In genomic region chr7:100547872-100548271, GRCh38 we compare ENCODE assay signal across 9 cellular contexts. TPM values are rescaled to one million over a fixed set of nuclear protein-coding genes. Genes with fewer than 3 reads are reported as not detected.
DNase-seq lines count a peak whose midpoint lies in the region; ATAC-seq, FAIRE-seq and TF ChIP-seq lines count a peak whose summit lies in the region.
"Had no signal": no experiment of that assay in that cellular context is flagged by ENCODE, and none has a peak within 500 bp of the region (broad histone marks: within the 10 kb centered on the region; RNA-seq: fewer than 3 reads in every experiment).

No MANE protein-coding gene starts in this region.

- no peak for FAIRE-seq in small intestine (lab: Jason Lieb, UNC)

- no peaks in the 10 kb centered on the region for H3K9me3 ChIP-seq in small intestine (ENCODE audit: control insufficient read depth, low read depth)

- peak; percentile 53 for DNase-seq in HT1080 (ENCODE audit: low read depth)
- DNase-seq in T-helper 2 cell treated with Interferon-gamma antibody and Interleukin-4, amounts not matched to agents 5 μg/mL and 100 μg/mL, for 36 hours (ENCODE audit: low spot score), result no peak
- DNase-seq in fibroblast of pulmonary artery (ENCODE audit: low read depth), result peak; percentile 87
- no peak for DNase-seq in small intestine
- no peak for DNase-seq in putamen (ENCODE audit: low spot score)
- DNase-seq: NCI-H774 had no signal

- no peaks in the 10 kb centered on the region for H3K27me3 ChIP-seq in small intestine (ENCODE audit: control insufficient read depth in 2 of 2, insufficient read depth in 2 of 2, low read length in 2 of 2)

- WGBS in small intestine, 3 donors, result 22 to 28% (median 26%) methylated on average over 2 of the region's 2 CpGs

- H3K36me3 ChIP-seq in small intestine (ENCODE audit: control insufficient read depth in 2 of 2, insufficient read depth in 2 of 2, low read length in 2 of 2), result peaks cover 0 to 5% of the 10 kb centered on the region in 2 donors

- H3K27ac Mint-ChIP-seq in T-helper 2 cell treated with Interferon-gamma antibody and Interleukin-4, amounts not matched to agents 5 μg/mL and 100 μg/mL, for 36 hours, result peak overlapping the region; percentile 94

- no peaks in the 10 kb centered on the region for H3K27me3 Mint-ChIP-seq in T-helper 2 cell treated with Interferon-gamma antibody and Interleukin-4, amounts not matched to agents 5 μg/mL and 100 μg/mL, for 36 hours (ENCODE audit: low read depth)

- peaks cover 65% of the 10 kb centered on the region for H3K4me1 Mint-ChIP-seq in T-helper 2 cell treated with Interferon-gamma antibody and Interleukin-4, amounts not matched to agents 5 μg/mL and 100 μg/mL, for 36 hours (ENCODE audit: low read depth)

- peak overlapping the region; percentile 85 to 90 for H3K27ac ChIP-seq in small intestine (ENCODE audit: low read depth in 1 of 2, low read length in 1 of 2)

- peak overlapping the region; percentile 81 for H3K4me3 Mint-ChIP-seq in T-helper 2 cell treated with Interferon-gamma antibody and Interleukin-4, amounts not matched to agents 5 μg/mL and 100 μg/mL, for 36 hours

- no peak for ATAC-seq in HG03521 (IDR thresholded peaks at IDR 0.05; ENCODE audit: unreplicated experiment)
- no peak for ATAC-seq in HG02973 (IDR thresholded peaks at IDR 0.05; ENCODE audit: unreplicated experiment)
- no peak for ATAC-seq in GM21529 (IDR thresholded peaks at IDR 0.05; ENCODE audit: unreplicated experiment)

- no peaks in the 10 kb centered on the region for H3K9me3 Mint-ChIP-seq in T-helper 2 cell treated with Interferon-gamma antibody and Interleukin-4, amounts not matched to agents 5 μg/mL and 100 μg/mL, for 36 hours

- H3K4me1 ChIP-seq in small intestine (ENCODE audit: control insufficient read depth in 2 of 2, insufficient read depth in 1 of 2, low read depth in 1 of 2, low read length in 1 of 2), result peaks cover 25 to 40% of the 10 kb centered on the region in 2 donors

- peak; percentile 16 for TF ChIP-seq CTCF in fibroblast of pulmonary artery (IDR thresholded peaks at IDR 0.05; ENCODE audit: low read length, missing control alignments)

- peaks cover 21% of the 10 kb centered on the region for H3K36me3 Mint-ChIP-seq in T-helper 2 cell treated with Interferon-gamma antibody and Interleukin-4, amounts not matched to agents 5 μg/mL and 100 μg/mL, for 36 hours (ENCODE audit: low read depth)

- H3K4me3 ChIP-seq in fibroblast of pulmonary artery (replicated peaks; ENCODE audit: low read depth, low read length), result no peak overlapping the region
- no peak overlapping the region for H3K4me3 ChIP-seq in small intestine (ENCODE audit: low read depth in 1 of 2, low read length in 2 of 2)

RNA-seq across cellular contexts. Expression of gene AGFG2, which starts 8.9 kb away (rescaled TPM):
- total RNA-seq in HT1080 (2014; rRNA removed; shearing (Covaris generic)), result 13.5 and 19.9 TPM in 2 replicates
- polyA plus RNA-seq in HT1080 (2015; cell fraction: cytosol; rRNA removed), result 9.4 and 13.3 TPM in 2 replicates
- 11.9 and 13.6 TPM in 2 replicates for polyA plus RNA-seq in HT1080 (2015; cell fraction: nucleus; rRNA removed)
- polyA plus RNA-seq in small intestine, result 10 to 100 TPM in 2 of 3 donors, 1 to 10 TPM in 1; 9.5 to 23.9 (median 11.0) TPM

RNA-seq across cellular contexts. Expression of gene SAP25, which starts 25.8 kb away (rescaled TPM):
- total RNA-seq in HT1080 (2014; rRNA removed; shearing (Covaris generic)), result 0.43 and 1.6 TPM in 2 replicates
- not detected in 2 replicates for polyA plus RNA-seq in HT1080 (2015; cell fraction: cytosol; rRNA removed)
- polyA plus RNA-seq in HT1080 (2015; cell fraction: nucleus; rRNA removed), result 5.0 and 6.1 TPM in 2 replicates
- polyA plus RNA-seq in small intestine, result 10 to 100 TPM in 2 of 3 donors, 1 to 10 TPM in 1; 2.0 to 28.2 (median 18.6) TPM

RNA-seq across cellular contexts. Expression of gene LRCH4, which starts 38.1 kb away (rescaled TPM):
- 14.3 and 19.7 TPM in 2 replicates for total RNA-seq in HT1080 (2014; rRNA removed; shearing (Covaris generic))
- 31.7 and 32.8 TPM in 2 replicates for polyA plus RNA-seq in HT1080 (2015; cell fraction: cytosol; rRNA removed)
- polyA plus RNA-seq in HT1080 (2015; cell fraction: nucleus; rRNA removed), result 110 and 119 TPM in 2 replicates
- polyA plus RNA-seq in small intestine, result 100 to 1,000 TPM in 1 of 3 donors, 10 to 100 TPM in 2; 33.4 to 111 (median 72.0) TPM

RNA-seq across cellular contexts. Expression of gene FBXO24, which starts 38.3 kb away (rescaled TPM):
- 0.37 TPM in 1 of 2 replicates, not detected in the other for total RNA-seq in HT1080 (2014; rRNA removed; shearing (Covaris generic))
- 0.32 and 0.44 TPM in 2 replicates for polyA plus RNA-seq in HT1080 (2015; cell fraction: cytosol; rRNA removed)
- polyA plus RNA-seq in HT1080 (2015; cell fraction: nucleus; rRNA removed), result 1.6 and 2.1 TPM in 2 replicates
- under 1 TPM in 1 of 3 donors, not detected in 2; 0.55 TPM for polyA plus RNA-seq in small intestine

RNA-seq across cellular contexts. Expression of gene PCOLCE, which starts 54.3 kb away (rescaled TPM):
- 0.73 and 1.5 TPM in 2 replicates for total RNA-seq in HT1080 (2014; rRNA removed; shearing (Covaris generic))
- polyA plus RNA-seq in HT1080 (2015; cell fraction: cytosol; rRNA removed), result 6.3 and 7.5 TPM in 2 replicates
- 30.4 and 32.3 TPM in 2 replicates for polyA plus RNA-seq in HT1080 (2015; cell fraction: nucleus; rRNA removed)
- 10 to 100 TPM in 1 of 3 donors, 1 to 10 TPM in 2; 1.9 to 17.0 (median 2.5) TPM for polyA plus RNA-seq in small intestine

Comparison
In these comparisons a context has a peak if more than half of its experiments do, and no peak if none do; other contexts are left out.
1. DNase-seq: peak in HT1080 (single experiment) and fibroblast of pulmonary artery (single experiment); none in T-helper 2 cell treated with Interferon-gamma antibody and Interleukin-4, amounts not matched to agents 5 μg/mL and 100 μg/mL, for 36 hours (single experiment), small intestine (single experiment) and putamen (single experiment).